1 cellular context compared by ENCODE assay signal in the genomic region with DNA sequence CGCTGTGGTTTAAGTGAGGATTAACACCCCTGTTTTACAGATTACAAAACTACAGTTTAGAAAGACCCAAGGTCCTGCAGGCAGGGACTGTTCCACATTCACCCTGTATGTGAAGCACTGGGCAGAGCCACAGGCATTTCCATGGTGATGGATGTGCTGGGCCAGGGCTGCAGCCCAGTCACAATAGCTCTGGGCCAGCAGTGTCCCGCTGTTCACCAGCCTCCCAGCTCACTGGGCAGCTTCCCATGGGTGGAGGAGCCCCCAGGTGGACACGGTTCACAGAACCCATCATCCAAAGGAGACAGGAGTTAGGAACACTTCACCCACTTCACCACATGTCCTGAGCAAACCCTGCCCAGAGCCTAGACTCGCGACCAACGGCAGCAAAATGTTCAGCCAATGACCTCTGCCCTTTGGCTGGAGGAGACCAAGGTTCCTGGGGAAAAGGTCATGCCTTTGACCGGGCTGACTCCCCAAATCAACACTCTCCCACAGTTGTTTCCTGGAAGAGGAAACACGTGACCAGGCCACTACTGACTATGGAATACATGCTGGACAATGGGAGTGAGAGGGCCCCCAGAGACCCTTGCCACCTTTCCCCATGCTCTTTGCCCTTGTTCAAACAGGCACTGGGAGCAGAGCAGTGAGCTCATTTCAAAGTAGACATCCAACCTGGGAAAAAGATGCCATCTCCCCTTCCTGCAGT.
TF ChIP-seq lines count a peak whose summit lies in the region.

No MANE protein-coding gene starts in this region.

TF ChIP-seq in SK-N-SH treated with all-trans-retinoic acid at 6 μM for 48 hours, 23 proteins besides CTCF, POLR2A, EP300 and RAD21 (continued from another document):
- TF ChIP-seq, protein P1, sequence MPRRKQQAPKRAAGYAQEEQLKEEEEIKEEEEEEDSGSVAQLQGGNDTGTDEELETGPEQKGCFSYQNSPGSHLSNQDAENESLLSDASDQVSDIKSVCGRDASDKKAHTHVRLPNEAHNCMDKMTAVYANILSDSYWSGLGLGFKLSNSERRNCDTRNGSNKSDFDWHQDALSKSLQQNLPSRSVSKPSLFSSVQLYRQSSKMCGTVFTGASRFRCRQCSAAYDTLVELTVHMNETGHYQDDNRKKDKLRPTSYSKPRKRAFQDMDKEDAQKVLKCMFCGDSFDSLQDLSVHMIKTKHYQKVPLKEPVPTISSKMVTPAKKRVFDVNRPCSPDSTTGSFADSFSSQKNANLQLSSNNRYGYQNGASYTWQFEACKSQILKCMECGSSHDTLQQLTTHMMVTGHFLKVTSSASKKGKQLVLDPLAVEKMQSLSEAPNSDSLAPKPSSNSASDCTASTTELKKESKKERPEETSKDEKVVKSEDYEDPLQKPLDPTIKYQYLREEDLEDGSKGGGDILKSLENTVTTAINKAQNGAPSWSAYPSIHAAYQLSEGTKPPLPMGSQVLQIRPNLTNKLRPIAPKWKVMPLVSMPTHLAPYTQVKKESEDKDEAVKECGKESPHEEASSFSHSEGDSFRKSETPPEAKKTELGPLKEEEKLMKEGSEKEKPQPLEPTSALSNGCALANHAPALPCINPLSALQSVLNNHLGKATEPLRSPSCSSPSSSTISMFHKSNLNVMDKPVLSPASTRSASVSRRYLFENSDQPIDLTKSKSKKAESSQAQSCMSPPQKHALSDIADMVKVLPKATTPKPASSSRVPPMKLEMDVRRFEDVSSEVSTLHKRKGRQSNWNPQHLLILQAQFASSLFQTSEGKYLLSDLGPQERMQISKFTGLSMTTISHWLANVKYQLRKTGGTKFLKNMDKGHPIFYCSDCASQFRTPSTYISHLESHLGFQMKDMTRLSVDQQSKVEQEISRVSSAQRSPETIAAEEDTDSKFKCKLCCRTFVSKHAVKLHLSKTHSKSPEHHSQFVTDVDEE (CRISPR knock-in tag; IDR thresholded peaks at IDR 0.05), result no peak
- TF ChIP-seq ZFP30 (CRISPR knock-in tag; IDR thresholded peaks at IDR 0.05) (no peak), BACH2 (CRISPR knock-in tag; IDR thresholded peaks at IDR 0.05; ENCODE audit: borderline replicate concordance) (no peak)
